ENCODE assay signal across 1 cellular context in genomic region chr4:81421346-81422218, GRCh38.
TF ChIP-seq lines count a peak whose summit lies in the region.

No MANE protein-coding gene starts in this region.

TF ChIP-seq in K562, 482 proteins besides CTCF, POLR2A, EP300 and RAD21 (continued from another document and continues in another):
- TF ChIP-seq ZNF518B (CRISPR knock-in tag; IDR thresholded peaks at IDR 0.05) (no peak), MECOM (CRISPR knock-in tag; IDR thresholded peaks at IDR 0.05) (no peak), ZEB2 (IDR thresholded peaks at IDR 0.05) (peak; percentile 85; the same call in 1 of the 2 replicates), MEF2D (tag; conservative IDR thresholded peaks at IDR 0.05; ENCODE audit: low read depth) (peak; percentile 84), ZBTB43 (CRISPR knock-in tag; IDR thresholded peaks at IDR 0.05) (no peak), SIX5 (IDR thresholded peaks at IDR 0.05; ENCODE audit: borderline replicate concordance in 1 of 2, insufficient read depth in 1 of 2, low read depth in 1 of 2, low read length in 2 of 2) (no peak), TRIM25 (IDR thresholded peaks at IDR 0.05; ENCODE audit: borderline replicate concordance) (no peak), TEAD2 (tag; IDR thresholded peaks at IDR 0.05) (no peak), MYNN (IDR thresholded peaks at IDR 0.05) (0 out of 2 replicates have a peak, but pooled peaks have one; percentile 40), MYNN (CRISPR knock-in tag; IDR thresholded peaks at IDR 0.05) (no peak), CREB3L1 (IDR thresholded peaks at IDR 0.05; ENCODE audit: borderline replicate concordance, low read depth) (peak; percentile 60; the same call in 1 of the 2 replicates), PPARD (CRISPR knock-in tag; IDR thresholded peaks at IDR 0.05) (no peak), GABPB2 (CRISPR knock-in tag; conservative IDR thresholded peaks at IDR 0.05) (no peak), NEUROD1 (IDR thresholded peaks at IDR 0.05; ENCODE audit: borderline replicate concordance, low read depth, low read length, partially characterized antibody) (peak; percentile 72), U2AF2 (optimal IDR thresholded peaks at IDR 0.05; ENCODE audit: low read depth, low read length) (no peak), HDAC8 (tag; IDR thresholded peaks at IDR 0.05) (no peak), ESRRA (IDR thresholded peaks at IDR 0.05; ENCODE audit: borderline replicate concordance, low read depth) (no peak), ZBTB7A (IDR thresholded peaks at IDR 0.05; ENCODE audit: borderline replicate concordance, control insufficient read depth, low read depth, low read length) (no peak), E2F6 (IDR thresholded peaks at IDR 0.05; ENCODE audit: borderline replicate concordance in 1 of 2, extremely low read depth in 1 of 2, insufficient read depth in 1 of 2, insufficient read length in 1 of 2, low read depth in 1 of 2, low read length in 1 of 2, poor library complexity in 1 of 2, severe bottlenecking in 1 of 2) (peak in 1 of 2 experiments; percentile 17), ILF3 (IDR thresholded peaks at IDR 0.05; ENCODE audit: borderline replicate concordance) (no peak), GATAD2B (IDR thresholded peaks at IDR 0.05; ENCODE audit: borderline replicate concordance) (0 out of 2 replicates have a peak, but pooled peaks have one; percentile 40), KAT7 (CRISPR knock-in tag; IDR thresholded peaks at IDR 0.05; ENCODE audit: borderline replicate concordance) (no peak), TSC22D4 (tag; IDR thresholded peaks at IDR 0.05) (no peak), THRB (CRISPR knock-in tag; conservative IDR thresholded peaks at IDR 0.05) (no peak), ZNF3 (CRISPR knock-in tag; IDR thresholded peaks at IDR 0.05) (no peak), ZNF134 (CRISPR knock-in tag; conservative IDR thresholded peaks at IDR 0.05) (no peak; the same call in 1 of the 2 replicates), RFX1 (IDR thresholded peaks at IDR 0.05) (peak; percentile 44; the same call in 1 of the 2 replicates), ZNF764 (CRISPR knock-in tag; IDR thresholded peaks at IDR 0.05; ENCODE audit: low read depth) (no peak), ZNF436 (CRISPR knock-in tag; IDR thresholded peaks at IDR 0.05) (no peak), FOXA3 (CRISPR knock-in tag; conservative IDR thresholded peaks at IDR 0.05 in 1 of 2, IDR thresholded peaks at IDR 0.05 in 1 of 2) (peak; percentile 98 to 99), MCM5 (IDR thresholded peaks at IDR 0.05; ENCODE audit: low read depth) (no peak), ZNF395 (CRISPR knock-in tag; IDR thresholded peaks at IDR 0.05) (peak; percentile 75), MAFF (IDR thresholded peaks at IDR 0.05; ENCODE audit: low read length) (peak; percentile 89), RREB1 (CRISPR knock-in tag; IDR thresholded peaks at IDR 0.05) (no peak), RBM14 (IDR thresholded peaks at IDR 0.05; ENCODE audit: borderline replicate concordance, insufficient read depth, low read depth, low read length) (no peak), SFPQ (IDR thresholded peaks at IDR 0.05; ENCODE audit: low read depth, low read length) (no peak), CREB1 (IDR thresholded peaks at IDR 0.05) (peak; percentile 65), CREB1 (CRISPR knock-in tag; IDR thresholded peaks at IDR 0.05) (no peak; the same call in 1 of the 2 replicates), ZNF431 (CRISPR knock-in tag; IDR thresholded peaks at IDR 0.05) (no peak), CCNT2 (IDR thresholded peaks at IDR 0.05; ENCODE audit: borderline replicate concordance, extremely low read depth, insufficient read length, low read depth, low read length) (peak; percentile 78), EGR1 (conservative IDR thresholded peaks at IDR 0.05) (no peak)
